ENCODE assay signal across 31 cellular contexts in genomic region chr5:56192246-56192645, GRCh38. TPM values are rescaled to one million over a fixed set of nuclear protein-coding genes. Genes with fewer than 3 reads are reported as not detected.
"Had no signal": no experiment of that assay in that cellular context is flagged by ENCODE, and none has a peak within 500 bp of the region (broad histone marks: within the 10 kb centered on the region; RNA-seq: fewer than 3 reads in every experiment).

No MANE protein-coding gene starts in this region.

- H3K27ac Mint-ChIP-seq: immature natural killer cell; nephron; progenitor cell of endocrine pancreas; stimulated activated memory B cell treated with anti-CD40 and anti-IgM and Interleukin-4, amounts not matched to agents 10 μg/mL and 1 μg/mL and 100 μg/mL, for 72 hours; stimulated activated naive CD8-positive, alpha-beta T cell treated with anti-CD3 and anti-CD28 coated beads, Interleukin-15, amount 100 ng/mL, for 72 hours had no signal

- H3K27me3 Mint-ChIP-seq: naive thymus-derived CD8-positive, alpha-beta T cell; progenitor cell of endocrine pancreas; stimulated activated memory B cell treated with anti-CD40 and anti-IgM and Interleukin-4, amounts not matched to agents 10 μg/mL and 1 μg/mL and 100 μg/mL, for 72 hours; stimulated activated naive CD8-positive, alpha-beta T cell treated with anti-CD3 and anti-CD28 coated beads, Interleukin-15, amount 100 ng/mL, for 72 hours had no signal

- H3K4me1 Mint-ChIP-seq: immature natural killer cell, nephron, neural crest cell had no signal

- H3K4me3 ChIP-seq: left lung, lower lobe of right lung, ovary, right atrium auricular region, right lobe of liver, smooth muscle cell, tibial nerve, upper lobe of left lung had no signal

- DNase-seq: hypothalamus; immature natural killer cell; kidney; left colon; left lung; lower lobe of right lung; mammary epithelial cell; mesenchymal stem cell; naive thymus-derived CD8-positive, alpha-beta T cell; occipital lobe; ovary; right lobe of liver; stimulated activated CD4-positive, alpha-beta T cell treated with anti-CD3 and anti-CD28 coated beads, Interleukin-1b, Interleukin-23, amount 100 ng/mL, for 48 hours; stimulated activated CD4-positive, alpha-beta T cell treated with anti-CD3 and anti-CD28 coated beads, Interleukin-2, amount 100 ng/mL, for 48 hours; stimulated activated CD4-positive, alpha-beta T cell treated with anti-CD3 and anti-CD28 coated beads, Interleukin-4, amount 100 ng/mL, for 4 hours; stimulated activated CD8-positive, alpha-beta memory T cell treated with anti-CD3 and anti-CD28 coated beads, Interleukin-4, amount 100 ng/mL, for 48 hours; stimulated activated naive CD4-positive, alpha-beta T cell treated with Interleukin-2 at 50 U/mL for 16 hours; stimulated activated naive CD8-positive, alpha-beta T cell treated with anti-CD3 and anti-CD28 coated beads, Interleukin-15, amount 100 ng/mL, for 72 hours; substantia nigra had no signal

- H3K9me3 ChIP-seq: left lung, lower lobe of right lung, neutrophil, ovary, right atrium auricular region, right lobe of liver, tibial nerve, upper lobe of left lung had no signal

- H3K4me2 ChIP-seq: smooth muscle cell had no signal

- H3K36me3 Mint-ChIP-seq: immature natural killer cell; stimulated activated memory B cell treated with anti-CD40 and anti-IgM and Interleukin-4, amounts not matched to agents 10 μg/mL and 1 μg/mL and 100 μg/mL, for 72 hours had no signal

- H3K9me3 Mint-ChIP-seq: nephron; neural crest cell; stimulated activated memory B cell treated with anti-CD40 and anti-IgM and Interleukin-4, amounts not matched to agents 10 μg/mL and 1 μg/mL and 100 μg/mL, for 72 hours had no signal

- H3K4me3 Mint-ChIP-seq: immature natural killer cell; naive thymus-derived CD8-positive, alpha-beta T cell; nephron; neural crest cell; stimulated activated memory B cell treated with anti-CD40 and anti-IgM and Interleukin-4, amounts not matched to agents 10 μg/mL and 1 μg/mL and 100 μg/mL, for 72 hours; stimulated activated naive CD8-positive, alpha-beta T cell treated with anti-CD3 and anti-CD28 coated beads, Interleukin-15, amount 100 ng/mL, for 72 hours had no signal

- H3K36me3 ChIP-seq: left lung, lower lobe of right lung, neutrophil, ovary, right atrium auricular region, right lobe of liver, tibial nerve, upper lobe of left lung had no signal

- H3K4me1 ChIP-seq: right atrium auricular region, right lobe of liver, tibial nerve had no signal

- H3K27ac ChIP-seq: lower lobe of right lung, neutrophil, ovary, right atrium auricular region, right lobe of liver, tibial nerve had no signal

- ATAC-seq: left colon; naive thymus-derived CD8-positive, alpha-beta T cell; right lobe of liver; stimulated activated memory B cell treated with anti-CD40 and anti-IgM and Interleukin-4, amounts not matched to agents 10 μg/mL and 1 μg/mL and 100 μg/mL, for 72 hours; stimulated activated naive CD8-positive, alpha-beta T cell treated with anti-CD3 and anti-CD28 coated beads, Interleukin-15, amount 100 ng/mL, for 72 hours had no signal

- H3K27me3 ChIP-seq: left lung, neutrophil, ovary, right atrium auricular region, right lobe of liver, tibial nerve, upper lobe of left lung had no signal

RNA-seq across cellular contexts. Expression of gene ANKRD55, which starts 40.9 kb away (rescaled TPM):
- total RNA-seq: left colon; mammary epithelial cell; naive thymus-derived CD8-positive, alpha-beta T cell; progenitor cell of endocrine pancreas; renal cortical epithelial cell; skeletal muscle tissue; tibial nerve; urinary bladder had no signal
- polyA plus RNA-seq: mammary epithelial cell had no signal
